28 cellular contexts compared by ENCODE assay signal in genomic region chr10:1477578-1477977, GRCh38.
"Had no signal": no experiment of that assay in that cellular context is flagged by ENCODE, and none has a peak within 500 bp of the region (broad histone marks: within the 10 kb centered on the region; RNA-seq: fewer than 3 reads in every experiment).

No MANE protein-coding gene starts in this region.

- H3K36me3 ChIP-seq: adrenal gland, cardiac muscle cell, colonic mucosa had no signal

- H3K27ac ChIP-seq: adrenal gland, body of pancreas, cardiac muscle cell, colonic mucosa, epithelial cell of prostate had no signal

- H3K4me1 ChIP-seq: adrenal gland, body of pancreas, colonic mucosa had no signal

- DNase-seq: activated CD4-positive, alpha-beta memory T cell treated with anti-CD3 and anti-CD28 coated beads for 36 hours; activated CD4-positive, alpha-beta T cell treated with anti-CD3 and anti-CD28 coated beads for 36 hours; activated CD4-positive, alpha-beta T cell treated with anti-CD3 and anti-CD28 coated beads, Interleukin-2, amount 10 ng/mL, durations not matched to agents 24 days and 14 days; activated CD4-positive, CD25-positive, alpha-beta regulatory T cell; activated CD4-positive, CD25-positive, alpha-beta regulatory T cell treated with anti-CD3 and anti-CD28 coated beads, Interleukin-2, amount 50 U/mL, for 72 hours; activated CD8-positive, alpha-beta memory T cell treated with anti-CD3 and anti-CD28 coated beads, Interleukin-2, amount 10 ng/mL, durations not matched to agents 7 days and 5 days; activated CD8-positive, alpha-beta memory T cell treated with anti-CD3 and anti-CD28 coated beads, Interleukin-2, amount 50 U/mL, for 4 hours; activated CD8-positive, alpha-beta T cell treated with anti-CD3 and anti-CD28 coated beads, Interleukin-2, amount 10 ng/mL, durations not matched to agents 7 days and 5 days; activated effector memory CD4-positive, alpha-beta T cell treated with anti-CD3 and anti-CD28 coated beads, Interleukin-2, amount 50 U/mL, for 16 hours; activated naive CD4-positive, alpha-beta T cell treated with anti-CD3 and anti-CD28 coated beads, Interleukin-2, amount 10 ng/mL, durations not matched to agents 7 days and 5 days; activated naive CD8-positive, alpha-beta T cell treated with anti-CD3 and anti-CD28 coated beads, Interleukin-2, amount 50 U/mL, for 24 hours; activated T-cell treated with anti-CD3 and anti-CD28 coated beads, Interleukin-2, amount 50 U/mL, for 1 hour; activated T-cell treated with anti-CD3 and anti-CD28 coated beads, Interleukin-2, amount 50 U/mL, for 48 hours; adrenal gland; amygdala; aorta; body of pancreas; central memory CD4-positive, alpha-beta T cell; cerebellar nuclear complex; colonic mucosa; effector CD8-positive, alpha-beta T cell; foreskin fibroblast; T-helper 2 cell had no signal

- H3K4me1 Mint-ChIP-seq: activated CD4-positive, alpha-beta T cell treated with anti-CD3 and anti-CD28 coated beads for 36 hours; activated CD4-positive, alpha-beta T cell treated with anti-CD3 and anti-CD28 coated beads, Interleukin-2, amount 10 ng/mL, durations not matched to agents 24 days and 14 days; activated CD8-positive, alpha-beta memory T cell treated with anti-CD3 and anti-CD28 coated beads, Interleukin-2, amount 10 ng/mL, durations not matched to agents 7 days and 5 days; activated naive CD4-positive, alpha-beta T cell treated with anti-CD3 and anti-CD28 coated beads, Interleukin-2, amount 10 ng/mL, durations not matched to agents 7 days and 5 days; activated naive CD8-positive, alpha-beta T cell treated with anti-CD3 and anti-CD28 coated beads, Interleukin-2, amount 50 U/mL, for 24 hours had no signal

- H3K9me3 Mint-ChIP-seq: activated CD4-positive, alpha-beta memory T cell treated with anti-CD3 and anti-CD28 coated beads for 36 hours; activated CD4-positive, alpha-beta T cell treated with anti-CD3 and anti-CD28 coated beads, Interleukin-2, amount 10 ng/mL, durations not matched to agents 24 days and 14 days; activated naive CD4-positive, alpha-beta T cell treated with anti-CD3 and anti-CD28 coated beads, Interleukin-2, amount 10 ng/mL, durations not matched to agents 7 days and 5 days; activated naive CD8-positive, alpha-beta T cell treated with anti-CD3 and anti-CD28 coated beads, Interleukin-2, amount 50 U/mL, for 24 hours; activated T-helper 1 cell treated with anti-CD3 and anti-CD28 coated beads, Interleukin-12 subunit alpha, Interleukin-12 subunit beta, Interleukin-2, Interleukin-4 antibody, amounts not matched to agents 30 ng/mL and 10 ng/mL and 1 ng/mL, durations not matched to agents 14 hours and 24 hours and 36 hours; activated T-helper 2 cell treated with anti-CD3 and anti-CD28 coated beads, Interferon-gamma antibody, Interleukin-2, Interleukin-4, amounts not matched to agents 10 μg/mL and 5 μg/mL and 100 μg/mL, durations not matched to agents 14 hours and 24 hours and 36 hours had no signal

- H3K27ac Mint-ChIP-seq: activated CD4-positive, alpha-beta memory T cell treated with anti-CD3 and anti-CD28 coated beads for 36 hours; activated CD4-positive, alpha-beta T cell treated with anti-CD3 and anti-CD28 coated beads for 36 hours; activated CD4-positive, alpha-beta T cell treated with anti-CD3 and anti-CD28 coated beads, Interleukin-2, amount 10 ng/mL, durations not matched to agents 24 days and 14 days; activated CD8-positive, alpha-beta memory T cell treated with anti-CD3 and anti-CD28 coated beads, Interleukin-2, amount 10 ng/mL, durations not matched to agents 7 days and 5 days; activated CD8-positive, alpha-beta T cell treated with anti-CD3 and anti-CD28 coated beads, Interleukin-2, amount 10 ng/mL, durations not matched to agents 7 days and 5 days; activated naive CD4-positive, alpha-beta T cell treated with anti-CD3 and anti-CD28 coated beads, Interleukin-2, amount 10 ng/mL, durations not matched to agents 7 days and 5 days; activated naive CD8-positive, alpha-beta T cell; activated naive CD8-positive, alpha-beta T cell treated with anti-CD3 and anti-CD28 coated beads, Interleukin-2, amount 50 U/mL, for 24 hours; activated T-helper 1 cell treated with anti-CD3 and anti-CD28 coated beads, Interleukin-12 subunit alpha, Interleukin-12 subunit beta, Interleukin-2, Interleukin-4 antibody, amounts not matched to agents 30 ng/mL and 10 ng/mL and 1 ng/mL, durations not matched to agents 14 hours and 24 hours and 36 hours; activated T-helper 2 cell treated with anti-CD3 and anti-CD28 coated beads, Interferon-gamma antibody, Interleukin-2, Interleukin-4, amounts not matched to agents 10 μg/mL and 5 μg/mL and 100 μg/mL, durations not matched to agents 14 hours and 24 hours and 36 hours had no signal

- H3K36me3 Mint-ChIP-seq: activated CD4-positive, alpha-beta memory T cell treated with anti-CD3 and anti-CD28 coated beads for 36 hours; activated CD8-positive, alpha-beta memory T cell treated with anti-CD3 and anti-CD28 coated beads, Interleukin-2, amount 10 ng/mL, durations not matched to agents 7 days and 5 days; activated naive CD4-positive, alpha-beta T cell treated with anti-CD3 and anti-CD28 coated beads, Interleukin-2, amount 10 ng/mL, durations not matched to agents 7 days and 5 days; activated naive CD8-positive, alpha-beta T cell had no signal

- H3K4me3 Mint-ChIP-seq: activated CD4-positive, alpha-beta memory T cell treated with anti-CD3 and anti-CD28 coated beads for 36 hours; activated CD4-positive, alpha-beta T cell treated with anti-CD3 and anti-CD28 coated beads for 36 hours; activated CD4-positive, alpha-beta T cell treated with anti-CD3 and anti-CD28 coated beads, Interleukin-2, amount 10 ng/mL, durations not matched to agents 24 days and 14 days; activated CD8-positive, alpha-beta memory T cell treated with anti-CD3 and anti-CD28 coated beads, Interleukin-2, amount 10 ng/mL, durations not matched to agents 7 days and 5 days; activated CD8-positive, alpha-beta T cell treated with anti-CD3 and anti-CD28 coated beads, Interleukin-2, amount 10 ng/mL, durations not matched to agents 7 days and 5 days; activated naive CD4-positive, alpha-beta T cell treated with anti-CD3 and anti-CD28 coated beads, Interleukin-2, amount 10 ng/mL, durations not matched to agents 7 days and 5 days; activated naive CD8-positive, alpha-beta T cell; activated naive CD8-positive, alpha-beta T cell treated with anti-CD3 and anti-CD28 coated beads, Interleukin-2, amount 50 U/mL, for 24 hours; activated T-helper 1 cell treated with anti-CD3 and anti-CD28 coated beads, Interleukin-12 subunit alpha, Interleukin-12 subunit beta, Interleukin-2, Interleukin-4 antibody, amounts not matched to agents 30 ng/mL and 10 ng/mL and 1 ng/mL, durations not matched to agents 14 hours and 24 hours and 36 hours had no signal

- H3K4me3 ChIP-seq: adrenal gland, body of pancreas, cardiac muscle cell, colonic mucosa had no signal

- H3K9me3 ChIP-seq: adrenal gland, body of pancreas, colonic mucosa had no signal

- H3K27me3 ChIP-seq: adrenal gland, cardiac muscle cell, colonic mucosa had no signal
